ENCODE assay signal across 24 cellular contexts in the genomic region with DNA sequence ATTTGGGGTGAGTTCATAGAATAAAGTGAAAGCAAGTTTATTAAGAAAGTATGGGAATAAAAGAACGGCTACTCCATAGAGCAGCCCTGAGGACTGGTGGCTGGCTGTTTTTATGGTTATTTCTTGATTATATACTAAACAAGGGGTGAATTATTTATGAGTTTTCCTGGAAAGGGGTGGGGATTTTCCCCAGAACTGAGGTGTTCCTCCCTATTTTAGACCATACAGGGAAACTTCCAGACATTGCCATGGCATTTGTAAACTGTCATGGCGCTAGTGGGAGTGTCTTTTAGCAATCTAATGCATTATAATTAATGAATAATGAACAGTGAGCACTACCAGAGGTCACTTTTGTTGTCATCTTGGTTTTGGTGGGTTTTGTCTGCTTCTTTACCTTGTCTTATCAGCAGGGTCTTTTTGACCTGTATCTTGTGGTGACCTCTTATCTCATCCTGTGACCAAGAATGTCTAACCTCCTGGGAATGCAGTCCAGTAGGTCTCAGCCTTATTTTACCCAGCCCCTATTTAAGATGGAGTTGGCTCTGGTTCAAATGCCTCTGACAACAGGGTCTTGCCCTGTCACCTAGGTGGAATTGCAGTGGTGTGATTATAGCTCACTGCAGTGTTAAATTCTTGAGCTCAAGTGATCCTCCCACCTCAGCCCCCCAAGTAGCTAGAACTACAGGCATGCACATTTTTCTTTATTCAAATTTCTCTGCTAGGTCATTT.
"Had no signal": no experiment of that assay in that cellular context is flagged by ENCODE, and none has a peak within 500 bp of the region (broad histone marks: within the 10 kb centered on the region; RNA-seq: fewer than 3 reads in every experiment).

No MANE protein-coding gene starts in this region.

- DNase-seq: activated CD4-positive, alpha-beta T cell treated with anti-CD3 and anti-CD28 coated beads, Interleukin-2, amount 50 U/mL, for 4 hours; activated CD8-positive, alpha-beta memory T cell treated with anti-CD3 and anti-CD28 coated beads for 24 hours; activated CD8-positive, alpha-beta memory T cell treated with anti-CD3 and anti-CD28 coated beads, Interleukin-2, amount 50 U/mL, for 4 hours; activated T-cell treated with anti-CD3 and anti-CD28 coated beads, Interleukin-2, amount 50 U/mL, for 24 hours; cerebellar nuclear complex; esophagus squamous epithelium; gastrocnemius medialis; lower lobe of right lung; naive thymus-derived CD8-positive, alpha-beta T cell; stimulated activated CD4-positive, alpha-beta T cell treated with anti-CD3 and anti-CD28 coated beads, Interleukin-12 subunit alpha, Interleukin-12 subunit beta, amount 100 ng/mL, for 4 hours; substantia nigra; tibial artery; WERI-Rb-1 had no signal

- H3K4me3 Mint-ChIP-seq: activated naive CD8-positive, alpha-beta T cell; activated T-cell treated with anti-CD3 and anti-CD28 coated beads, Interleukin-2, amount 50 U/mL, for 24 hours; activated T-helper 17 cell treated with anti-CD3 and anti-CD28 coated beads, Interleukin-2, amount 50 U/mL, for 72 hours; naive thymus-derived CD8-positive, alpha-beta T cell; stimulated activated naive CD8-positive, alpha-beta T cell treated with anti-CD3 and anti-CD28 coated beads, Interleukin-15, Interleukin-2, amounts not matched to agents 100 ng/mL and 50 ng/mL, for 24 hours; T-helper 2 cell treated with Interferon-gamma antibody and Interleukin-4, amounts not matched to agents 5 μg/mL and 100 μg/mL, for 36 hours had no signal

- H3K27me3 Mint-ChIP-seq: activated naive CD8-positive, alpha-beta T cell; activated T-cell treated with anti-CD3 and anti-CD28 coated beads, Interleukin-2, amount 50 U/mL, for 24 hours; activated T-helper 17 cell treated with anti-CD3 and anti-CD28 coated beads, Interleukin-2, amount 50 U/mL, for 72 hours; naive thymus-derived CD8-positive, alpha-beta T cell; stimulated activated naive CD8-positive, alpha-beta T cell treated with anti-CD3 and anti-CD28 coated beads, Interleukin-15, Interleukin-2, amounts not matched to agents 100 ng/mL and 50 ng/mL, for 24 hours had no signal

- H3K4me1 ChIP-seq: esophagus squamous epithelium, lower lobe of right lung, prostate gland had no signal

- H3K36me3 ChIP-seq: esophagus squamous epithelium, gastrocnemius medialis, lower lobe of right lung, prostate gland, right atrium auricular region, tibial artery, WERI-Rb-1 had no signal

- H3K27ac Mint-ChIP-seq: activated naive CD8-positive, alpha-beta T cell; activated T-cell treated with anti-CD3 and anti-CD28 coated beads, Interleukin-2, amount 50 U/mL, for 24 hours; activated T-helper 17 cell treated with anti-CD3 and anti-CD28 coated beads, Interleukin-2, amount 50 U/mL, for 72 hours; naive thymus-derived CD8-positive, alpha-beta T cell; stimulated activated naive CD8-positive, alpha-beta T cell treated with anti-CD3 and anti-CD28 coated beads, Interleukin-15, Interleukin-2, amounts not matched to agents 100 ng/mL and 50 ng/mL, for 24 hours; T-helper 2 cell treated with Interferon-gamma antibody and Interleukin-4, amounts not matched to agents 5 μg/mL and 100 μg/mL, for 36 hours had no signal

- H3K36me3 Mint-ChIP-seq: naive thymus-derived CD8-positive, alpha-beta T cell had no signal

- H3K9me3 Mint-ChIP-seq: activated T-cell treated with anti-CD3 and anti-CD28 coated beads, Interleukin-2, amount 50 U/mL, for 24 hours; activated T-helper 17 cell treated with anti-CD3 and anti-CD28 coated beads, Interleukin-2, amount 50 U/mL, for 72 hours; naive thymus-derived CD8-positive, alpha-beta T cell; stimulated activated naive CD8-positive, alpha-beta T cell treated with anti-CD3 and anti-CD28 coated beads, Interleukin-15, Interleukin-2, amounts not matched to agents 100 ng/mL and 50 ng/mL, for 24 hours; T-helper 2 cell treated with Interferon-gamma antibody and Interleukin-4, amounts not matched to agents 5 μg/mL and 100 μg/mL, for 36 hours had no signal

- H3K9me3 ChIP-seq: esophagus squamous epithelium, gastrocnemius medialis, lower lobe of right lung, prostate gland, right atrium auricular region, tibial artery had no signal

- H3K4me3 ChIP-seq: coronary artery, esophagus squamous epithelium, gastrocnemius medialis, lower lobe of right lung, prostate gland, right atrium auricular region, tibial artery had no signal

- H3K27me3 ChIP-seq: esophagus squamous epithelium, gastrocnemius medialis, right atrium auricular region, tibial artery had no signal

- FAIRE-seq: bronchial epithelial cell, keratinocyte, TTC549, urothelium cell line had no signal

- H3K27ac ChIP-seq: coronary artery, esophagus squamous epithelium, gastrocnemius medialis, lower lobe of right lung, prostate gland, right atrium auricular region, tibial artery, WERI-Rb-1 had no signal
